Comparison of ENCODE assay signal across 8 cellular contexts in genomic region chr19:17243854-17244617, GRCh38. TPM values are rescaled to one million over a fixed set of nuclear protein-coding genes. Genes with fewer than 3 reads are reported as not detected.
A peak's percentile ranks its signal among the peaks of the same experiment; 100 is the strongest.
DNase-seq lines count a peak whose midpoint lies in the region; ATAC-seq and TF ChIP-seq lines count a peak whose summit lies in the region.

No MANE protein-coding gene starts in this region.

- H3K27ac Mint-ChIP-seq in brain = peak overlapping the region; percentile 33 to 92 (median 75)

- H3K9me3 Mint-ChIP-seq in brain = peaks cover 0 to 2% (median 0%) of the 10 kb centered on the region in 5 experiments

- H3K9ac ChIP-seq in HUES64 (ENCODE audit: low read depth, low read length) = peak overlapping the region; percentile 80
- peak overlapping the region; percentile 74 to 78 for H3K9ac ChIP-seq in stomach smooth muscle (ENCODE audit: low read length in 2 of 2)

- peak overlapping the region; percentile 96 for H3K4me3 ChIP-seq in BJ (ENCODE audit: low read depth, low read length)
- peak overlapping the region; percentile 78 for H3K4me3 ChIP-seq in HUES64 (ENCODE audit: low read length)
- peak overlapping the region; percentile 79 to 88 for H3K4me3 ChIP-seq in stomach smooth muscle (ENCODE audit: low read length in 2 of 2)

- POLR2A ChIA-PET in BJ (lab: Charles Lee) = no interaction called here

- H3K4me1 ChIP-seq in HUES64 (ENCODE audit: insufficient read depth, low read length) (peaks cover 25% of the 10 kb centered on the region), stomach smooth muscle (ENCODE audit: control insufficient read depth, insufficient read depth, low read length) (peaks cover 35% of the 10 kb centered on the region)

- H3K4me3 Mint-ChIP-seq in brain = peak overlapping the region; percentile 78 to 92 (median 87)

- no peak for TF ChIP-seq CTCF in BJ (IDR thresholded peaks at IDR 0.05; ENCODE audit: insufficient read depth, low read depth, low read length)
- no peak for TF ChIP-seq CTCF in brain (conservative IDR thresholded peaks at IDR 0.05)

- no peak for ATAC-seq in GM18505 (IDR thresholded peaks at IDR 0.05; ENCODE audit: unreplicated experiment)
- ATAC-seq in HG03565 (IDR thresholded peaks at IDR 0.05; ENCODE audit: unreplicated experiment) = no peak

- H3K27ac ChIP-seq in HUES64 (ENCODE audit: low read depth, low read length) (peak overlapping the region; percentile 76), stomach smooth muscle (ENCODE audit: low read length) (peak overlapping the region; percentile 71)

- H3K36me3 ChIP-seq in BJ (ENCODE audit: control insufficient read depth, insufficient read depth, low read length) (peaks cover 8% of the 10 kb centered on the region), HUES64 (ENCODE audit: insufficient read depth, low read length) (peaks cover 16% of the 10 kb centered on the region), stomach smooth muscle (ENCODE audit: control insufficient read depth in 2 of 2, insufficient read depth in 2 of 2, low read length in 2 of 2) (peaks cover 0 to 8% of the 10 kb centered on the region in 2 donors)

- H3K27me3 ChIP-seq in BJ (ENCODE audit: control insufficient read depth, insufficient read depth, low read length) (no peaks in the 10 kb centered on the region), HUES64 (ENCODE audit: insufficient read depth, low read length) (no peaks in the 10 kb centered on the region), stomach smooth muscle (ENCODE audit: control insufficient read depth in 1 of 2, insufficient read depth in 2 of 2, low read length in 2 of 2) (no peaks in the 10 kb centered on the region)

- 1% methylated on average over 50 of the region's 50 CpGs for WGBS in HUES64

- no peak for TF ChIP-seq POLR2A in GM18505 (IDR thresholded peaks at IDR 0.05; ENCODE audit: borderline replicate concordance, extremely low read depth, insufficient read depth, insufficient read length)

- H3K27me3 Mint-ChIP-seq in brain = peaks cover 7% of the 10 kb centered on the region

- H3K4me1 Mint-ChIP-seq in brain = peaks cover 35% of the 10 kb centered on the region

- DNase-seq in BJ (ENCODE audit: low read depth) (no peak), kidney glomerular epithelial cell (lab: John Stamatoyannopoulos, UW) (peak; percentile 9), NOMO-1 treated with DMSO at 0.1 percent for 48 hours (lab: John Stamatoyannopoulos, UW; ENCODE audit: unreplicated experiment) (no peak)

- H3K36me3 Mint-ChIP-seq in brain = no peaks in the 10 kb centered on the region

- H3K9me3 ChIP-seq in HUES64 (ENCODE audit: insufficient read depth, low read depth, low read length) = no peaks in the 10 kb centered on the region
- H3K9me3 ChIP-seq in stomach smooth muscle (ENCODE audit: control insufficient read depth in 2 of 2, low read length in 2 of 2) = no peaks in the 10 kb centered on the region

- CTCF ChIA-PET in BJ (lab: Yijun Ruan, JAX) = interaction anchor here (0.8 to 2.3 kb wide), 5 partner anchors 8 to 40 kb away, joined by 3 to 14 read pairs (median 4); no protein-coding TSS in a partner anchor

RNA-seq across cellular contexts. Expression of gene NR2F6, which starts 1.7 kb away (rescaled TPM):
- polyA plus RNA-seq in BJ (2011; rRNA removed) (26.1 and 28.0 TPM in 2 replicates), brain (ENCODE audit: insufficient read depth, low read depth, low replicate concordance) (15.9 TPM)
- 13.8 and 19.4 TPM in 2 replicates for polyA minus RNA-seq in BJ (2011; rRNA and poly(A)+ RNA removed)
- 64.1 TPM for polyA plus RNA-seq in HUES64 (2013, experiment 1 of 2)
- 61.0 TPM for polyA plus RNA-seq in HUES64 (2013, experiment 2 of 2)

RNA-seq across cellular contexts. Expression of gene OCEL1, which starts 18.0 kb away (rescaled TPM):
- polyA plus RNA-seq in BJ (2011; rRNA removed) (8.1 and 10.0 TPM in 2 replicates), brain (ENCODE audit: insufficient read depth, low read depth, low replicate concordance) (28.2 TPM)
- polyA minus RNA-seq in BJ (2011; rRNA and poly(A)+ RNA removed) = 5.9 and 6.1 TPM in 2 replicates
- polyA plus RNA-seq in HUES64 (2013, experiment 1 of 2) = 15.9 TPM
- 15.9 TPM for polyA plus RNA-seq in HUES64 (2013, experiment 2 of 2)

RNA-seq across cellular contexts. Expression of gene USHBP1, which starts 20.5 kb away (rescaled TPM):
- polyA plus RNA-seq in BJ (2011; rRNA removed) (not detected in 2 replicates), brain (ENCODE audit: insufficient read depth, low read depth, low replicate concordance) (1.0 TPM)
- not detected in 2 replicates for polyA minus RNA-seq in BJ (2011; rRNA and poly(A)+ RNA removed)
- 2.3 TPM for polyA plus RNA-seq in HUES64 (2013, experiment 1 of 2)
- polyA plus RNA-seq in HUES64 (2013, experiment 2 of 2) = 3.8 TPM

RNA-seq across cellular contexts. Expression of gene BABAM1, which starts 23.2 kb away (rescaled TPM):
- 90.1 and 122 TPM in 2 replicates for polyA plus RNA-seq in BJ (2011; rRNA removed)
- polyA minus RNA-seq in BJ (2011; rRNA and poly(A)+ RNA removed) = 26.2 and 34.5 TPM in 2 replicates
- polyA plus RNA-seq in HUES64 (2013, experiment 1 of 2) = 77.9 TPM
- 77.6 TPM for polyA plus RNA-seq in HUES64 (2013, experiment 2 of 2)
- 121 TPM for polyA plus RNA-seq in brain (ENCODE audit: insufficient read depth, low read depth, low replicate concordance)

RNA-seq across cellular contexts. Expression of gene USE1, which starts 28.9 kb away (rescaled TPM):
- polyA plus RNA-seq in BJ (2011; rRNA removed) = 27.9 and 29.7 TPM in 2 replicates
- 10.1 and 13.0 TPM in 2 replicates for polyA minus RNA-seq in BJ (2011; rRNA and poly(A)+ RNA removed)
- polyA plus RNA-seq in HUES64 (2013, experiment 1 of 2) = 10.1 TPM
- polyA plus RNA-seq in HUES64 (2013, experiment 2 of 2) = 9.7 TPM
- 61.6 TPM for polyA plus RNA-seq in brain (ENCODE audit: insufficient read depth, low read depth, low replicate concordance)
